Comparison of ENCODE assay signal across 17 cellular contexts in the genomic region with DNA sequence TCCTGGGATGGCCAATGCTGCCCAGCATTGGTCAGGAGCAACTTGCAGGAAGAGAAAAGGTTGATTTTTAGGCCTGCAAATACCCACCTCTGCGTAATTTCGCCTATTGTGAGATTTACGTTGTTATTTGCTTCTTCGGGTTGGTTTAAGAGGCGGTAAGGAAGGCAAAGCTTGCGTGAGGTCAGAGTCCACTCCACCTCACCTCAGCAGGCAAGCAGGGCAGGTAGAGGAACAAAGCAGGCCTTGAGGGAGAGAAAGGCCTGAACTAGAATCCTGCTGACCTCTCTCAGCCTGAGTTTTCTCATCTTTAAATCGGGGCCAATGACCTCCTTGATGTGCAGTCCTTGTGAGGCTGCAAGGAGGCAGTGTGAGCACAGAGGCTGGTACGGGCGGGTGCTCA.
"Had no signal": no experiment of that assay in that cellular context is flagged by ENCODE, and none has a peak within 500 bp of the region (broad histone marks: within the 10 kb centered on the region; RNA-seq: fewer than 3 reads in every experiment).

No MANE protein-coding gene starts in this region.

- H3K4me2 ChIP-seq: hepatocyte had no signal

- H3K79me2 ChIP-seq: hepatocyte had no signal

- H3K4me3 ChIP-seq: hepatocyte, lung, psoas muscle, stomach, upper lobe of right lung had no signal

- H3K9me3 ChIP-seq: psoas muscle, stomach, upper lobe of right lung had no signal

- H3K27ac ChIP-seq: foreskin keratinocyte, hepatocyte, psoas muscle, stomach, upper lobe of right lung had no signal

- H3K36me3 ChIP-seq: stomach, upper lobe of right lung had no signal

- H3K4me3 Mint-ChIP-seq: activated CD4-positive, alpha-beta memory T cell treated with anti-CD3 and anti-CD28 coated beads, Interleukin-2, amount 10 ng/mL, durations not matched to agents 7 days and 5 days; activated CD8-positive, alpha-beta memory T cell treated with anti-CD3 and anti-CD28 coated beads, Interleukin-2, amount 10 ng/mL, durations not matched to agents 7 days and 5 days; activated naive CD8-positive, alpha-beta T cell treated with anti-CD3 and anti-CD28 coated beads, Interleukin-2, amount 50 U/mL, for 24 hours; activated T-helper 17 cell treated with anti-CD3 and anti-CD28 coated beads, Interleukin-2, amount 50 U/mL, for 72 hours; brain; mesothelial cell of epicardium had no signal

- H2AFZ ChIP-seq: hepatocyte had no signal

- H3K9me3 Mint-ChIP-seq: activated CD4-positive, alpha-beta memory T cell treated with anti-CD3 and anti-CD28 coated beads, Interleukin-2, amount 10 ng/mL, durations not matched to agents 7 days and 5 days; activated naive CD8-positive, alpha-beta T cell treated with anti-CD3 and anti-CD28 coated beads, Interleukin-2, amount 50 U/mL, for 24 hours; activated T-helper 17 cell treated with anti-CD3 and anti-CD28 coated beads, Interleukin-2, amount 50 U/mL, for 72 hours; mesothelial cell of epicardium had no signal

- H3K4me1 ChIP-seq: foreskin keratinocyte, psoas muscle, stomach, upper lobe of right lung had no signal

- H3K27me3 Mint-ChIP-seq: activated naive CD8-positive, alpha-beta T cell treated with anti-CD3 and anti-CD28 coated beads, Interleukin-2, amount 50 U/mL, for 24 hours had no signal

- FAIRE-seq: islet of Langerhans had no signal

- DNase-seq: activated CD4-positive, alpha-beta memory T cell treated with anti-CD3 and anti-CD28 coated beads, Interleukin-2, amount 10 ng/mL, durations not matched to agents 7 days and 5 days; activated CD4-positive, alpha-beta T cell treated with anti-CD3 and anti-CD28 coated beads for 4 hours; activated CD8-positive, alpha-beta memory T cell treated with anti-CD3 and anti-CD28 coated beads, Interleukin-2, amount 10 ng/mL, durations not matched to agents 7 days and 5 days; activated naive CD4-positive, alpha-beta T cell treated with Interleukin-2 at 50 U/mL for 16 hours; activated naive CD8-positive, alpha-beta T cell treated with anti-CD3 and anti-CD28 coated beads, Interleukin-2, amount 50 U/mL, for 24 hours; foreskin keratinocyte; stimulated activated CD4-positive, alpha-beta T cell treated with anti-CD3 and anti-CD28 coated beads, Interleukin-15, amount 100 ng/mL, for 24 hours; stimulated activated CD4-positive, alpha-beta T cell treated with anti-CD3 and anti-CD28 coated beads, Interleukin-2, amount 100 ng/mL, for 48 hours; stomach had no signal

- H3K27ac Mint-ChIP-seq: activated CD4-positive, alpha-beta memory T cell treated with anti-CD3 and anti-CD28 coated beads, Interleukin-2, amount 10 ng/mL, durations not matched to agents 7 days and 5 days; activated CD8-positive, alpha-beta memory T cell treated with anti-CD3 and anti-CD28 coated beads, Interleukin-2, amount 10 ng/mL, durations not matched to agents 7 days and 5 days; activated naive CD8-positive, alpha-beta T cell treated with anti-CD3 and anti-CD28 coated beads, Interleukin-2, amount 50 U/mL, for 24 hours; activated T-helper 17 cell treated with anti-CD3 and anti-CD28 coated beads, Interleukin-2, amount 50 U/mL, for 72 hours; mesothelial cell of epicardium had no signal

- H3K36me3 Mint-ChIP-seq: activated CD8-positive, alpha-beta memory T cell treated with anti-CD3 and anti-CD28 coated beads, Interleukin-2, amount 10 ng/mL, durations not matched to agents 7 days and 5 days; brain; mesothelial cell of epicardium had no signal

- H3K27me3 ChIP-seq: foreskin keratinocyte, hepatocyte, upper lobe of right lung had no signal
